Comparison of ENCODE assay signal across 29 cellular contexts in the genomic region with DNA sequence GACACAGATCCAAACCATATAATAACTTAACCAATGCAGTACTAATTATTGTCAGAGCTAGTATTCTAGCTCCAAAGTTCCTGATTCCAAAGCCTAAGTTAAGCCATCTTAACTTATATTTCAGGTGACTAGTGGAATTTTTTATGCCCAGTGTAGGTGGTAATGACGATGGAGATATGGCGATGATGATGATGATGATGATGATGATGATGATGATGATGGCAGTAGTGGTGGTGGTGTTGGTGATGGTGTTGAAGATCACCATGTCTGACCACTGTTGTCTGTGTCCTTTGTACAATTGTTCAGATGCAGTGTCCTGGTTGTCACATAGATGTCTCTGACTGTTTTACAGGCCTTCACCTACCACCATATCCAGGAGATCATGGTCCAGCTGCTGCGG.
"Had no signal": no experiment of that assay in that cellular context is flagged by ENCODE, and none has a peak within 500 bp of the region (broad histone marks: within the 10 kb centered on the region; RNA-seq: fewer than 3 reads in every experiment).

No MANE protein-coding gene starts in this region.

- H3K9me3 ChIP-seq: colonic mucosa, esophagus muscularis mucosa, esophagus squamous epithelium, gastrocnemius medialis, gastroesophageal sphincter, heart left ventricle, heart right ventricle had no signal

- H3K4me3 ChIP-seq: colonic mucosa, coronary artery, dorsolateral prefrontal cortex, esophagus muscularis mucosa, esophagus squamous epithelium, gastrocnemius medialis, gastroesophageal sphincter, heart left ventricle, heart right ventricle, hepatocyte had no signal

- H2AFZ ChIP-seq: hepatocyte had no signal

- FAIRE-seq: endometrium, endothelial cell of umbilical vein, frontal cortex had no signal

- H3K27ac Mint-ChIP-seq: dendritic cell treated with granulocyte-macrophage colony-stimulating factor and Interleukin-4, amounts not matched to agents 40 ng/mL and 50 ng/mL, for 4 days; endodermal cell had no signal

- DNase-seq: colonic mucosa; cortex of kidney; dermis blood vessel endothelial cell; dorsolateral prefrontal cortex; effector CD4-positive, alpha-beta T cell; effector CD8-positive, alpha-beta T cell; effector memory CD4-positive, alpha-beta T cell; effector memory CD8-positive, alpha-beta T cell; endodermal cell; erythroblast; esophagus squamous epithelium; foreskin fibroblast; foreskin keratinocyte; foreskin melanocyte; gastrocnemius medialis; glutamatergic neuron; head of caudate nucleus; heart left ventricle; heart right ventricle had no signal

- H3K4me3 Mint-ChIP-seq: dendritic cell treated with granulocyte-macrophage colony-stimulating factor and Interleukin-4, amounts not matched to agents 40 ng/mL and 50 ng/mL, for 4 days; effector memory CD8-positive, alpha-beta T cell; endodermal cell had no signal

- H3K4me1 Mint-ChIP-seq: endodermal cell had no signal

- H3K27me3 Mint-ChIP-seq: dendritic cell treated with granulocyte-macrophage colony-stimulating factor and Interleukin-4, amounts not matched to agents 40 ng/mL and 50 ng/mL, for 4 days; effector memory CD8-positive, alpha-beta T cell had no signal

- ATAC-seq: effector memory CD8-positive, alpha-beta T cell; esophagus mucosa; foreskin keratinocyte; gastrocnemius medialis; gastroesophageal sphincter; heart left ventricle; heart right ventricle had no signal

- H3K27me3 ChIP-seq: colonic mucosa, dorsolateral prefrontal cortex, esophagus muscularis mucosa, esophagus squamous epithelium, gastrocnemius medialis, gastroesophageal sphincter, heart right ventricle had no signal

- H3K27ac ChIP-seq: colonic mucosa, coronary artery, dorsolateral prefrontal cortex, epithelial cell of prostate, esophagus muscularis mucosa, esophagus squamous epithelium, foreskin keratinocyte, gastrocnemius medialis, gastroesophageal sphincter, heart left ventricle, heart right ventricle, hepatocyte had no signal

- H3K4me1 ChIP-seq: colonic mucosa, esophagus muscularis mucosa, foreskin keratinocyte, gastrocnemius medialis, gastroesophageal sphincter, heart right ventricle had no signal

- H3K4me2 ChIP-seq: hepatocyte had no signal

- H3K9me3 Mint-ChIP-seq: dendritic cell treated with granulocyte-macrophage colony-stimulating factor and Interleukin-4, amounts not matched to agents 40 ng/mL and 50 ng/mL, for 4 days; effector memory CD8-positive, alpha-beta T cell; endodermal cell had no signal

- H3K36me3 ChIP-seq: colonic mucosa, esophagus muscularis mucosa, esophagus squamous epithelium, gastrocnemius medialis, gastroesophageal sphincter had no signal

- H3K79me2 ChIP-seq: hepatocyte had no signal
